ENCODE assay signal across 19 cellular contexts in the genomic region with DNA sequence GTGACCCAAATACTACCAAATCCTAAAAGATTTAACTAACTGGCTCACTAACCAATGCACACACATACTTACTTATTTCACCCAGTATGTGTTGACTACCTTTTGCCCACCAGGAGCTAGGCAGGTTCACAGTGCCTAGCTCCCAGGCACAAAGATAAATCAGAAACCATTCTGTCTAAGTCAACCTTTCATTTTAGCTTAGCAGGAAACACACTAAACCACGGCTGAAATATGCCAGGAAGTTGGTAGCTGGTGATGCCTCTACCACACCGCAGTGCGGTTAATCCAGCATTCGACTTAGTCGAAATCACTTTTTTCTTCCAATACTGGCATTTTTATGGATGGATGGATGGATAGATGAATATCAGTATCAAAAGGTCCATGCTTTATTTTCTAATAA.
DNase-seq lines count a peak whose midpoint lies in the region; ATAC-seq and TF ChIP-seq lines count a peak whose summit lies in the region.
"Had no signal": no experiment of that assay in that cellular context is flagged by ENCODE, and none has a peak within 500 bp of the region (broad histone marks: within the 10 kb centered on the region; RNA-seq: fewer than 3 reads in every experiment).

No MANE protein-coding gene starts in this region.

- no peak for TF ChIP-seq CTCF in natural killer cell (IDR thresholded peaks at IDR 0.05)
- TF ChIP-seq CTCF in DND-41 (IDR thresholded peaks at IDR 0.05; ENCODE audit: borderline replicate concordance, extremely low read depth, low read length, poor library complexity, severe bottlenecking), result no peak
- TF ChIP-seq CTCF in Loucy (conservative IDR thresholded peaks at IDR 0.05; ENCODE audit: low read length), result no peak
- TF ChIP-seq CTCF in lower leg skin (IDR thresholded peaks at IDR 0.05), result no peak

- H3K9ac ChIP-seq in DND-41 (ENCODE audit: low read depth, low read length), result no peak overlapping the region
- no peak overlapping the region for H3K9ac ChIP-seq in Loucy (ENCODE audit: low read depth, low read length, poor library complexity, severe bottlenecking)

- H3K27ac Mint-ChIP-seq in natural killer cell treated with Interleukin-12 subunit alpha and Interleukin-12 subunit beta and Interleukin-15 and Interleukin-18, amount 100 ng/mL, for 72 hours, result no peak overlapping the region
- H3K27ac Mint-ChIP-seq in natural killer cell, result no peak overlapping the region
- H3K27ac Mint-ChIP-seq: CD4-positive, alpha-beta memory T cell; HFFc6 had no signal

- H2AFZ ChIP-seq in DND-41 (ENCODE audit: low read depth, low read length) (no peak overlapping the region), Loucy (ENCODE audit: low read length) (no peak overlapping the region)

- peaks cover 4% of the 10 kb centered on the region for H3K36me3 Mint-ChIP-seq in natural killer cell treated with Interleukin-12 subunit alpha and Interleukin-12 subunit beta and Interleukin-15 and Interleukin-18, amount 100 ng/mL, for 72 hours
- no peaks in the 10 kb centered on the region for H3K36me3 Mint-ChIP-seq in natural killer cell
- H3K36me3 Mint-ChIP-seq: CD4-positive, alpha-beta memory T cell had no signal

- peaks cover 4 to 5% of the 10 kb centered on the region in 2 donors for H3K4me1 Mint-ChIP-seq in natural killer cell treated with Interleukin-12 subunit alpha and Interleukin-12 subunit beta and Interleukin-15 and Interleukin-18, amount 100 ng/mL, for 72 hours (ENCODE audit: low read depth in 2 of 2)
- no peaks in the 10 kb centered on the region for H3K4me1 Mint-ChIP-seq in natural killer cell
- H3K4me1 Mint-ChIP-seq: CD4-positive, alpha-beta memory T cell had no signal

- DNase-seq in natural killer cell treated with Interleukin-12 subunit alpha and Interleukin-12 subunit beta and Interleukin-15 and Interleukin-18, amount 100 ng/mL, for 72 hours (ENCODE audit: low spot score), result no peak
- DNase-seq in natural killer cell (no peak), DND-41 (peak; percentile 26), NCI-H446 (lab: John Stamatoyannopoulos, UW) (no peak), lower leg skin (ENCODE audit: low spot score in 2 of 2) (no peak), NCI-H1694 treated with DMSO at 0.1 percent for 48 hours (lab: John Stamatoyannopoulos, UW) (no peak)
- DNase-seq: 8988T; ACHN; AML-193; BE2C; Calu3; CD4-positive, alpha-beta memory T cell; COR-L47; DMS53; GOT3; HFFc6 had no signal

- H3K4me3 ChIP-seq in DND-41 (ENCODE audit: low read depth in 1 of 2, low read length in 2 of 2), result no peak overlapping the region
- H3K4me3 ChIP-seq in Loucy (ENCODE audit: low read length, poor library complexity, severe bottlenecking), result no peak overlapping the region
- H3K4me3 ChIP-seq in lower leg skin (ENCODE audit: low read depth, poor library complexity, severe bottlenecking), result no peak overlapping the region
- H3K4me3 ChIP-seq: A549, HAP-1 had no signal

- H3K4me1 ChIP-seq in DND-41 (ENCODE audit: insufficient read depth, low read length) (0 out of 2 replicates have a peak, but pooled peaks cover 6% of the 10 kb centered on the region), Loucy (ENCODE audit: insufficient read depth, low read length, poor library complexity, severe bottlenecking) (peaks cover 17% of the 10 kb centered on the region)
- H3K4me1 ChIP-seq: A549, BE2C, HAP-1 had no signal

- intact Hi-C loops in natural killer cell (cut with micrococcal nuclease) (no loop called here), lower leg skin (cut with DNase I; ENCODE audit: low total_unique reads) (no loop called here)

- no peaks in the 10 kb centered on the region for H3K79me2 ChIP-seq in DND-41 (ENCODE audit: insufficient read depth, low read length)
- H3K79me2 ChIP-seq in Loucy (ENCODE audit: insufficient read depth, low read length), result no peaks in the 10 kb centered on the region

- TF ChIP-seq POLR2A in lower leg skin (IDR thresholded peaks at IDR 0.05), result no peak

- H3K36me3 ChIP-seq in DND-41 (ENCODE audit: insufficient read depth, low read length) (no peaks in the 10 kb centered on the region), Loucy (ENCODE audit: insufficient read depth, low read length) (no peaks in the 10 kb centered on the region)
- H3K36me3 ChIP-seq: BE2C, HAP-1 had no signal

- H3K4me3 Mint-ChIP-seq in natural killer cell treated with Interleukin-12 subunit alpha and Interleukin-12 subunit beta and Interleukin-15 and Interleukin-18, amount 100 ng/mL, for 72 hours, result peak overlapping the region; percentile 32
- H3K4me3 Mint-ChIP-seq in natural killer cell, result no peak overlapping the region
- H3K4me3 Mint-ChIP-seq: CD4-positive, alpha-beta memory T cell; HFFc6 had no signal

- H3K4me2 ChIP-seq in DND-41 (ENCODE audit: insufficient read depth, low read length) (no peak overlapping the region), Loucy (ENCODE audit: low read depth, low read length, poor library complexity, severe bottlenecking) (peak overlapping the region; percentile 38)
- H3K4me2 ChIP-seq: A549 had no signal

- no peaks in the 10 kb centered on the region for H3K9me2 ChIP-seq in Loucy (replicated peaks; ENCODE audit: low read depth, low read length)

- no peaks in the 10 kb centered on the region for H3F3A ChIP-seq in Loucy (ENCODE audit: low read depth)

- ATAC-seq in natural killer cell treated with Interleukin-12 subunit alpha and Interleukin-12 subunit beta and Interleukin-15 and Interleukin-18, amount 100 ng/mL, for 72 hours, result no peak
- ATAC-seq in natural killer cell (no peak), DND-41 (ENCODE audit: insufficient read depth, low read depth) (peak; percentile 86)
- ATAC-seq: A549 had no signal

- no peak overlapping the region for H3K27ac ChIP-seq in DND-41 (ENCODE audit: low read length)
- H3K27ac ChIP-seq: A549 had no signal

- 70 to 92% methylated on average over 5 of the region's 5 CpGs for WGBS in lower leg skin, 2 donors

- H4K20me1 ChIP-seq in DND-41 (ENCODE audit: insufficient read depth, low read length) (no peaks in the 10 kb centered on the region), Loucy (ENCODE audit: insufficient read depth, low read length, poor library complexity, severe bottlenecking) (no peaks in the 10 kb centered on the region)

- peaks cover 18% of the 10 kb centered on the region for H3K9me3 Mint-ChIP-seq in natural killer cell treated with Interleukin-12 subunit alpha and Interleukin-12 subunit beta and Interleukin-15 and Interleukin-18, amount 100 ng/mL, for 72 hours
- peaks cover 10% of the 10 kb centered on the region in 2 donors for H3K9me3 Mint-ChIP-seq in natural killer cell

- H3K9me3 ChIP-seq in DND-41 (ENCODE audit: insufficient read depth, low read length, severe bottlenecking) (no peaks in the 10 kb centered on the region), Loucy (ENCODE audit: insufficient read depth, low read depth, low read length) (no peaks in the 10 kb centered on the region)
- H3K9me3 ChIP-seq: A549, BE2C, HAP-1 had no signal

- no peaks in the 10 kb centered on the region for H3K27me3 Mint-ChIP-seq in natural killer cell treated with Interleukin-12 subunit alpha and Interleukin-12 subunit beta and Interleukin-15 and Interleukin-18, amount 100 ng/mL, for 72 hours
- no peaks in the 10 kb centered on the region for H3K27me3 Mint-ChIP-seq in natural killer cell (ENCODE audit: low read depth in 2 of 2)
- H3K27me3 Mint-ChIP-seq: CD4-positive, alpha-beta memory T cell had no signal

- H3K27me3 ChIP-seq in DND-41 (ENCODE audit: insufficient read depth, low read length, poor library complexity) (no peaks in the 10 kb centered on the region), Loucy (ENCODE audit: insufficient read depth, low read length, poor library complexity, severe bottlenecking) (peaks cover 5% of the 10 kb centered on the region)
- H3K27me3 ChIP-seq: BE2C had no signal
